Comparison of ENCODE assay signal across 8 cellular contexts in genomic region chrX:131812847-131813825, GRCh38.
DNase-seq lines count a peak whose midpoint lies in the region; ATAC-seq and TF ChIP-seq lines count a peak whose summit lies in the region.

No MANE protein-coding gene starts in this region.

- CTCF ChIA-PET in activated B cell treated with CpG ODN at 0.5 μM for 24 hours (lab: Charles Lee): interaction anchor here (1.5 kb wide), 1 partner anchor 16 kb away, joined by 3 read pairs; no protein-coding TSS in a partner anchor

- H3K9me3 Mint-ChIP-seq in activated B cell treated with CpG ODN at 0.5 μM for 24 hours: no peaks in the 10 kb centered on the region

- 45 to 76% (median 65%) methylated on average over 11 of the region's 11 CpGs for WGBS in stomach, 5 donors
- 79 to 88% methylated on average over 11 of the region's 11 CpGs for WGBS in testis, 2 donors

- H3K4me3 Mint-ChIP-seq in activated B cell treated with CpG ODN at 0.5 μM for 24 hours: peak overlapping the region; percentile 80

- no peak for TF ChIP-seq EP300 in stomach (IDR thresholded peaks at IDR 0.05)

- POLR2A ChIA-PET in activated B cell treated with CpG ODN at 0.5 μM for 24 hours (lab: Charles Lee): interaction anchor here (1.0 kb wide), 1 partner anchor 406 kb away, joined by 4 read pairs; the partner anchor contains the start of gene RAP2C

- peak overlapping the region; percentile 69 for H3K27ac ChIP-seq in muscle layer of duodenum (ENCODE audit: low read length)
- H3K27ac ChIP-seq in stomach: peak overlapping the region; percentile 20 to 76 (median 46)
- no peak overlapping the region for H3K27ac ChIP-seq in testis

- H3K4me1 Mint-ChIP-seq in activated B cell treated with CpG ODN at 0.5 μM for 24 hours: peaks cover 27% of the 10 kb centered on the region

- H3K9me3 ChIP-seq in muscle layer of duodenum (ENCODE audit: control insufficient read depth in 1 of 2, low read length in 2 of 2) (no peaks in the 10 kb centered on the region), stomach (no peaks in the 10 kb centered on the region), testis (no peaks in the 10 kb centered on the region)

- DNase-seq in AG10803 (ENCODE audit: low read depth) (peak; percentile 58), GM19238 (ENCODE audit: insufficient read length, low spot score) (peak; percentile 59), activated B cell treated with CpG ODN at 0.5 μM for 24 hours (peak; percentile 46), stomach (peak; percentile 76), testis (no peak)
- peak; percentile 95 for DNase-seq in central memory CD4-positive, alpha-beta T cell

- H3K36me3 ChIP-seq in muscle layer of duodenum (ENCODE audit: control insufficient read depth in 1 of 2, insufficient read depth in 2 of 2, low read length in 2 of 2): no peaks in the 10 kb centered on the region
- no peaks in the 10 kb centered on the region for H3K36me3 ChIP-seq in stomach
- H3K36me3 ChIP-seq in testis (ENCODE audit: low read depth, missing control alignments): no peaks in the 10 kb centered on the region

- ATAC-seq in HG03354 (IDR thresholded peaks at IDR 0.05; ENCODE audit: poor library complexity, severe bottlenecking, unreplicated experiment) (peak; percentile 88), activated B cell treated with CpG ODN at 0.5 μM for 24 hours (ENCODE audit: low read depth) (peak; percentile 79)

- peak overlapping the region; percentile 46 for H3K4me3 ChIP-seq in AG10803 (ENCODE audit: low read length)
- H3K4me3 ChIP-seq in muscle layer of duodenum (ENCODE audit: low read depth in 1 of 2, low read length in 2 of 2): peak overlapping the region in 1 of 2 donors; percentile 26
- peak overlapping the region in 3 of 4 donors; percentile 13 to 41 (median 39) for H3K4me3 ChIP-seq in stomach
- no peak overlapping the region for H3K4me3 ChIP-seq in testis

- no peaks in the 10 kb centered on the region for H3K36me3 Mint-ChIP-seq in activated B cell treated with CpG ODN at 0.5 μM for 24 hours (ENCODE audit: low read depth)

- H3K4me1 ChIP-seq in muscle layer of duodenum (ENCODE audit: control insufficient read depth in 1 of 2, insufficient read depth in 2 of 2, low read length in 2 of 2): no peaks in the 10 kb centered on the region
- peaks cover 0 to 5% (median 2%) of the 10 kb centered on the region in 4 donors for H3K4me1 ChIP-seq in stomach
- no peaks in the 10 kb centered on the region for H3K4me1 ChIP-seq in testis

- TF ChIP-seq CTCF in AG10803 (conservative IDR thresholded peaks at IDR 0.05; ENCODE audit: low read length) (peak; percentile 27), activated B cell treated with CpG ODN at 0.5 μM for 24 hours (IDR thresholded peaks at IDR 0.05) (no peak), stomach (IDR thresholded peaks at IDR 0.05) (peak in 3 of 7 experiments; percentile 5 to 49 (median 48)), testis (IDR thresholded peaks at IDR 0.05) (no peak)

- TF ChIP-seq POLR2A in stomach (IDR thresholded peaks at IDR 0.05) (no peak), testis (IDR thresholded peaks at IDR 0.05) (no peak)

- no peaks in the 10 kb centered on the region for H3K27me3 Mint-ChIP-seq in activated B cell treated with CpG ODN at 0.5 μM for 24 hours

- H3K27me3 ChIP-seq in muscle layer of duodenum (ENCODE audit: low read depth, low read length): no peaks in the 10 kb centered on the region
- H3K27me3 ChIP-seq in stomach: no peaks in the 10 kb centered on the region
- H3K27me3 ChIP-seq in testis: no peaks in the 10 kb centered on the region

- H3K27ac Mint-ChIP-seq in activated B cell treated with CpG ODN at 0.5 μM for 24 hours: peak overlapping the region; percentile 91

- intact Hi-C loops in activated B cell treated with CpG ODN at 0.5 μM for 24 hours (cut with micrococcal nuclease) (loop anchor here (10.0 kb wide), 2 partner anchors 672 to 908 kb away; partner anchors contain the start of genes ENOX2 and MBNL3), stomach (cut with DNase I; ENCODE audit: low total_unique reads) (no loop called here), testis (cut with DNase I; ENCODE audit: low total_unique reads) (no loop called here)

Comparison
In these comparisons a context has a peak if more than half of its experiments do, and no peak if none do; other contexts are left out.
1. H3K4me3 ChIP-seq: peak in AG10803 (single experiment) and stomach (3 of 4); none in testis (0 of 2).
2. H3K27ac ChIP-seq: peak in muscle layer of duodenum (single experiment) and stomach (5 of 5); none in testis (0 of 2).